22 cellular contexts compared by ENCODE assay signal in the genomic region with DNA sequence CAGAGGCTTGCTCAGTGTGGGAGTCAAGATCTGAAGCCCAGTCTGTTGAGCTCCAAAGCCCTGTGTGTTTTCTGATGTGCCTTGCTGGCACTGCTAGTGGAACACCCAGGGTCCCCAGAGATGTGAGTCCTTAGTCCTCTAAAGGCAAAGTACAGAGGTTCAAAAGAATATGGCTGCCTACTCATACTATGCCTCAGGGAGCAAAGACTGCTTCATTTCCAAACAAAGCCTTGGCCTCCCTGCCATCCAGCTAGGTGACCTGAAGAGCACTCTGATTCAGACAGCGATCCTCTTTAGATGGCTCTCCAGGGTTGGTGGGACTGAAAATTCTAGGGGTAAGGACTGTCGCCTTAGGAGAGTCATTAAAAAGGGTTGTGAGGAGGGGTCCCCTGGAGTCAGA. TPM values are rescaled to one million over a fixed set of nuclear protein-coding genes. Genes with fewer than 3 reads are reported as not detected.
"Had no signal": no experiment of that assay in that cellular context is flagged by ENCODE, and none has a peak within 500 bp of the region (broad histone marks: within the 10 kb centered on the region; RNA-seq: fewer than 3 reads in every experiment).

No MANE protein-coding gene starts in this region.

- H3K36me3 Mint-ChIP-seq: activated CD4-positive, alpha-beta memory T cell treated with anti-CD3 and anti-CD28 coated beads for 36 hours; activated naive CD4-positive, alpha-beta T cell treated with anti-CD3 and anti-CD28 coated beads, Interleukin-2, amount 50 U/mL, for 72 hours; WTC11 had no signal

- H3K4me3 Mint-ChIP-seq: activated CD4-positive, alpha-beta memory T cell treated with anti-CD3 and anti-CD28 coated beads for 36 hours; activated T-helper 1 cell treated with anti-CD3 and anti-CD28 coated beads, Interleukin-12 subunit alpha, Interleukin-12 subunit beta, Interleukin-2, Interleukin-4 antibody, amounts not matched to agents 30 ng/mL and 10 ng/mL and 1 ng/mL, durations not matched to agents 14 hours and 24 hours and 36 hours; stimulated activated naive CD8-positive, alpha-beta T cell treated with anti-CD3 and anti-CD28 coated beads, Interleukin-15, Interleukin-2, amounts not matched to agents 100 ng/mL and 50 ng/mL, for 24 hours; T-helper 2 cell treated with Interferon-gamma antibody and Interleukin-4, amounts not matched to agents 5 μg/mL and 100 μg/mL, for 36 hours; WTC11 had no signal

- DNase-seq: activated CD4-positive, alpha-beta memory T cell treated with anti-CD3 and anti-CD28 coated beads for 36 hours; activated CD4-positive, alpha-beta T cell treated with anti-CD3 and anti-CD28 coated beads for 4 hours; activated gamma-delta T cell treated with Interleukin-2 at 50 U/mL for 16 hours; activated T-cell treated with anti-CD3 and anti-CD28 coated beads for 4 hours; dermis blood vessel endothelial cell; effector memory CD4-positive, alpha-beta T cell; esophagus squamous epithelium; foreskin fibroblast; kidney; left lung; mucosa of descending colon; naive B cell; stimulated activated CD4-positive, alpha-beta T cell treated with anti-CD3 and anti-CD28 coated beads, Interleukin-2, amount 100 ng/mL, for 24 hours; transverse colon had no signal

- H3K27ac ChIP-seq: esophagus squamous epithelium, left lung, neutrophil, suprapubic skin, transverse colon had no signal

- H3K9me3 Mint-ChIP-seq: activated CD4-positive, alpha-beta memory T cell treated with anti-CD3 and anti-CD28 coated beads for 36 hours; activated naive CD4-positive, alpha-beta T cell treated with anti-CD3 and anti-CD28 coated beads, Interleukin-2, amount 50 U/mL, for 72 hours; activated T-helper 1 cell treated with anti-CD3 and anti-CD28 coated beads, Interleukin-12 subunit alpha, Interleukin-12 subunit beta, Interleukin-2, Interleukin-4 antibody, amounts not matched to agents 30 ng/mL and 10 ng/mL and 1 ng/mL, durations not matched to agents 14 hours and 24 hours and 36 hours; stimulated activated naive CD8-positive, alpha-beta T cell treated with anti-CD3 and anti-CD28 coated beads, Interleukin-15, Interleukin-2, amounts not matched to agents 100 ng/mL and 50 ng/mL, for 24 hours; T-helper 2 cell treated with Interferon-gamma antibody and Interleukin-4, amounts not matched to agents 5 μg/mL and 100 μg/mL, for 36 hours; WTC11 had no signal

- H3K4me3 ChIP-seq: esophagus squamous epithelium, left lung, mucosa of descending colon, transverse colon had no signal

- H3K9me3 ChIP-seq: esophagus squamous epithelium, left lung, mucosa of descending colon, neutrophil, suprapubic skin, transverse colon had no signal

- ATAC-seq: activated naive CD4-positive, alpha-beta T cell treated with anti-CD3 and anti-CD28 coated beads, Interleukin-2, amount 50 U/mL, for 72 hours; left lung; mucosa of descending colon; WTC11 had no signal

- H3K36me3 ChIP-seq: esophagus squamous epithelium, left lung, neutrophil, suprapubic skin, transverse colon had no signal

- H3K27ac Mint-ChIP-seq: activated CD4-positive, alpha-beta memory T cell treated with anti-CD3 and anti-CD28 coated beads for 36 hours; activated naive CD4-positive, alpha-beta T cell treated with anti-CD3 and anti-CD28 coated beads, Interleukin-2, amount 50 U/mL, for 72 hours; activated T-helper 1 cell treated with anti-CD3 and anti-CD28 coated beads, Interleukin-12 subunit alpha, Interleukin-12 subunit beta, Interleukin-2, Interleukin-4 antibody, amounts not matched to agents 30 ng/mL and 10 ng/mL and 1 ng/mL, durations not matched to agents 14 hours and 24 hours and 36 hours; naive B cell; stimulated activated naive CD8-positive, alpha-beta T cell treated with anti-CD3 and anti-CD28 coated beads, Interleukin-15, Interleukin-2, amounts not matched to agents 100 ng/mL and 50 ng/mL, for 24 hours; T-helper 2 cell treated with Interferon-gamma antibody and Interleukin-4, amounts not matched to agents 5 μg/mL and 100 μg/mL, for 36 hours; WTC11 had no signal

RNA-seq across cellular contexts. Expression of gene PRLR, which starts 2.0 kb away (rescaled TPM):
- total RNA-seq: activated CD4-positive, alpha-beta memory T cell treated with anti-CD3 and anti-CD28 coated beads for 36 hours; activated T-helper 1 cell treated with anti-CD3 and anti-CD28 coated beads, Interleukin-12 subunit alpha, Interleukin-12 subunit beta, Interleukin-2, Interleukin-4 antibody, amounts not matched to agents 30 ng/mL and 10 ng/mL and 1 ng/mL, durations not matched to agents 14 hours and 24 hours and 36 hours; dermis blood vessel endothelial cell; glomerular endothelial cell had no signal
